ENCODE assay signal across 30 cellular contexts in the genomic region with DNA sequence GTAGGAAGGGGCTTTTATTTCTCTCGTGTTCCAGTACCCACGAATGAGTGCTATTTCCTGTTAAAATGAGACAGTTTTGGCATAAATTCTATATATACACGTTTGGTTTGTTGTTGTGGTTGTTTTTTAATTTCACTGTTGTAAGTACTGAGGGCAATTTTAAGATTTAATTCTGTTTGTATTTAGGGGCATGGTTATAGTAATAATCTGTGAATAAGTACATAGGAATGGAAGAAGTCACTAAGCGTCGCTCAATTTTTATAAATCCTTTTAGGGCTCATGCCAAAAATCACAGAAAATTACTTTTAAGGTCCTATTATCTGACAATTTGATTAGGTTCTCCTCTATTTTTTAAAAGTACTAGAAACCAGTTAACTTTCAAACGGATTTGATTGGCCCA.
DNase-seq lines count a peak whose midpoint lies in the region; ATAC-seq, FAIRE-seq and TF ChIP-seq lines count a peak whose summit lies in the region.
"Had no signal": no experiment of that assay in that cellular context is flagged by ENCODE, and none has a peak within 500 bp of the region (broad histone marks: within the 10 kb centered on the region; RNA-seq: fewer than 3 reads in every experiment).

No MANE protein-coding gene starts in this region.

- H3K4me3 Mint-ChIP-seq in HFFc6, result peak overlapping the region; percentile 56; the same call in 1 of the 2 replicates
- no peak overlapping the region for H3K4me3 Mint-ChIP-seq in chondrocyte (ENCODE audit: unreplicated experiment)
- no peak overlapping the region for H3K4me3 Mint-ChIP-seq in Calu3 (ENCODE audit: low read depth, unreplicated experiment)
- H3K4me3 Mint-ChIP-seq: B cell; CD8-positive, alpha-beta memory T cell; natural killer cell treated with Interleukin-12 subunit alpha and Interleukin-12 subunit beta and Interleukin-15 and Interleukin-18, amount 100 ng/mL, for 72 hours; stimulated activated naive B cell treated with anti-CD40 and anti-IgM and Interleukin-4, amounts not matched to agents 10 μg/mL and 1 μg/mL and 100 μg/mL, for 72 hours; T-helper 1 cell treated with Interleukin-12 subunit alpha and Interleukin-12 subunit beta and Interleukin-4 antibody, amounts not matched to agents 30 μg/mL and 1 μg/mL, for 36 hours had no signal

- no peak for FAIRE-seq in A549 (lab: Jason Lieb, UNC)
- FAIRE-seq: A204.1, kidney had no signal

- H3K27ac Mint-ChIP-seq in HFFc6 (peak overlapping the region; percentile 65), chondrocyte (ENCODE audit: unreplicated experiment) (peak overlapping the region; percentile 81), Calu3 (ENCODE audit: unreplicated experiment) (no peak overlapping the region)
- H3K27ac Mint-ChIP-seq: B cell; natural killer cell treated with Interleukin-12 subunit alpha and Interleukin-12 subunit beta and Interleukin-15 and Interleukin-18, amount 100 ng/mL, for 72 hours; stimulated activated naive B cell treated with anti-CD40 and anti-IgM and Interleukin-4, amounts not matched to agents 10 μg/mL and 1 μg/mL and 100 μg/mL, for 72 hours; T-helper 1 cell treated with Interleukin-12 subunit alpha and Interleukin-12 subunit beta and Interleukin-4 antibody, amounts not matched to agents 30 μg/mL and 1 μg/mL, for 36 hours had no signal

- intact Hi-C loops in Calu3 (cut with micrococcal nuclease; ENCODE audit: unreplicated experiment), result no loop called here

- WGBS in A549 (ENCODE audit: missing lambda C conversion rate), result 17% methylated on average over 6 of the region's 6 CpGs

- peaks cover 1% of the 10 kb centered on the region; the same call in 1 of the 2 replicates for H3K27me3 Mint-ChIP-seq in HFFc6 (ENCODE audit: insufficient read depth)
- H3K27me3 Mint-ChIP-seq in chondrocyte (ENCODE audit: low read depth), result no peaks in the 10 kb centered on the region
- peaks cover 13% of the 10 kb centered on the region for H3K27me3 Mint-ChIP-seq in Calu3 (ENCODE audit: unreplicated experiment)

- DNase-seq in A549 (ENCODE audit: low read depth in 1 of 2, low spot score in 1 of 2), result no peak
- peak; percentile 42 for DNase-seq in HFFc6
- no peak for DNase-seq in chondrocyte (ENCODE audit: low spot score)
- DNase-seq in lung microvascular endothelial cell (ENCODE audit: low read depth in 2 of 2), result peak; percentile 12 to 28
- DNase-seq in Calu3, result no peak
- no peak for DNase-seq in Ammon's horn (ENCODE audit: low spot score)
- DNase-seq in activated CD8-positive, alpha-beta memory T cell treated with anti-CD3 and anti-CD28 coated beads, Interleukin-2, amount 50 U/mL, for 4 hours, result no peak
- DNase-seq: activated naive CD4-positive, alpha-beta T cell; body of pancreas; CD8-positive, alpha-beta memory T cell; cerebellar nuclear complex; foreskin keratinocyte; GDM1; heart right ventricle; kidney; NCI-H1417; NCI-H2029; NCI-H524; occipital lobe; OCI-M1; stimulated activated naive B cell treated with anti-CD40 and anti-IgM and Interleukin-4, amounts not matched to agents 10 μg/mL and 1 μg/mL and 100 μg/mL, for 72 hours; substantia nigra; upper lobe of left lung had no signal

- no peak for TF ChIP-seq POLR2A in A549 (IDR thresholded peaks at IDR 0.05; ENCODE audit: low read length)

- H3K4me1 Mint-ChIP-seq in HFFc6 (ENCODE audit: low read depth), result peaks cover 17% of the 10 kb centered on the region
- peaks cover 6% of the 10 kb centered on the region for H3K4me1 Mint-ChIP-seq in chondrocyte (ENCODE audit: low read depth)
- H3K4me1 Mint-ChIP-seq in Calu3 (ENCODE audit: low read depth, unreplicated experiment), result no peaks in the 10 kb centered on the region
- H3K4me1 Mint-ChIP-seq: B cell; CD8-positive, alpha-beta memory T cell; stimulated activated naive B cell treated with anti-CD40 and anti-IgM and Interleukin-4, amounts not matched to agents 10 μg/mL and 1 μg/mL and 100 μg/mL, for 72 hours had no signal

- H3K4me1 ChIP-seq in A549, result peaks cover 20% of the 10 kb centered on the region
- H3K4me1 ChIP-seq: body of pancreas, HAP-1, heart right ventricle, upper lobe of left lung had no signal

- TF ChIP-seq EP300 in A549 (IDR thresholded peaks at IDR 0.05), result no peak

- no TSS peak for BruUV-seq in Calu3 (replicated peaks; lab: Mats Ljungman, UMichigan)

- H3K4me2 ChIP-seq in A549, result peak overlapping the region; percentile 44; the same call in 2 of the 3 replicates

- H3K9me3 ChIP-seq in A549, result no peaks in the 10 kb centered on the region
- H3K9me3 ChIP-seq: body of pancreas, HAP-1, heart right ventricle, upper lobe of left lung had no signal

- no peak overlapping the region for H3K4me3 ChIP-seq in A549
- H3K4me3 ChIP-seq: body of pancreas, HAP-1, heart right ventricle, SK-N-MC, upper lobe of left lung had no signal

- no peak for TF ChIP-seq RAD21 in A549 (conservative IDR thresholded peaks at IDR 0.05 in 1 of 2, IDR thresholded peaks at IDR 0.05 in 1 of 2)

- no peak for TF ChIP-seq CTCF in A549 (IDR thresholded peaks at IDR 0.05)
- TF ChIP-seq CTCF in HFFc6 (IDR thresholded peaks at IDR 0.05), result no peak
- TF ChIP-seq CTCF in chondrocyte (IDR thresholded peaks at IDR 0.05), result no peak
- no peak for TF ChIP-seq CTCF in Calu3 (IDR thresholded peaks at IDR 0.05; ENCODE audit: unreplicated experiment)

- CTCF ChIA-PET in A549 (lab: Yijun Ruan, JAX) (interaction anchor here (1.2 kb wide), 1 partner anchor 17 kb away, joined by 3 read pairs; no protein-coding TSS in a partner anchor), Calu3 (lab: Charles Lee) (no interaction called here)

- H3K36me3 Mint-ChIP-seq in HFFc6 (ENCODE audit: low read depth) (peaks cover 4% of the 10 kb centered on the region; the same call in 1 of the 2 replicates), chondrocyte (ENCODE audit: low read depth) (no peaks in the 10 kb centered on the region), Calu3 (ENCODE audit: insufficient read depth, unreplicated experiment) (no peaks in the 10 kb centered on the region)
- H3K36me3 Mint-ChIP-seq: CD8-positive, alpha-beta memory T cell; natural killer cell treated with Interleukin-12 subunit alpha and Interleukin-12 subunit beta and Interleukin-15 and Interleukin-18, amount 100 ng/mL, for 72 hours; stimulated activated naive B cell treated with anti-CD40 and anti-IgM and Interleukin-4, amounts not matched to agents 10 μg/mL and 1 μg/mL and 100 μg/mL, for 72 hours had no signal

- H3K27ac ChIP-seq in A549, result no peak overlapping the region
- H3K27ac ChIP-seq: body of pancreas, foreskin keratinocyte, heart right ventricle, SK-N-MC, upper lobe of left lung had no signal

- ATAC-seq in A549 (no peak), GM19467 (IDR thresholded peaks at IDR 0.05; ENCODE audit: unreplicated experiment) (no peak)
- ATAC-seq: body of pancreas; heart right ventricle; natural killer cell treated with Interleukin-12 subunit alpha and Interleukin-12 subunit beta and Interleukin-15 and Interleukin-18, amount 100 ng/mL, for 72 hours; stimulated activated naive B cell treated with anti-CD40 and anti-IgM and Interleukin-4, amounts not matched to agents 10 μg/mL and 1 μg/mL and 100 μg/mL, for 72 hours had no signal

- POLR2A ChIA-PET in A549 (lab: Yijun Ruan, JAX), result no interaction called here

- no peaks in the 10 kb centered on the region for H3K9me3 Mint-ChIP-seq in HFFc6
- no peaks in the 10 kb centered on the region for H3K9me3 Mint-ChIP-seq in chondrocyte (ENCODE audit: low read depth)
- no peaks in the 10 kb centered on the region for H3K9me3 Mint-ChIP-seq in Calu3 (ENCODE audit: low read depth, unreplicated experiment)
- H3K9me3 Mint-ChIP-seq: CD8-positive, alpha-beta memory T cell; natural killer cell treated with Interleukin-12 subunit alpha and Interleukin-12 subunit beta and Interleukin-15 and Interleukin-18, amount 100 ng/mL, for 72 hours; stimulated activated naive B cell treated with anti-CD40 and anti-IgM and Interleukin-4, amounts not matched to agents 10 μg/mL and 1 μg/mL and 100 μg/mL, for 72 hours; T-helper 1 cell treated with Interleukin-12 subunit alpha and Interleukin-12 subunit beta and Interleukin-4 antibody, amounts not matched to agents 30 μg/mL and 1 μg/mL, for 36 hours had no signal

TF ChIP-seq in A549, 52 proteins besides CTCF, POLR2A, EP300 and RAD21:
- TF ChIP-seq NFE2L2 (conservative IDR thresholded peaks at IDR 0.05; ENCODE audit: low read length) (no peak), SMC3 (IDR thresholded peaks at IDR 0.05) (no peak), FOXS1 (CRISPR knock-in tag; IDR thresholded peaks at IDR 0.05) (no peak), HOXB13 (CRISPR knock-in tag; IDR thresholded peaks at IDR 0.05; ENCODE audit: low read depth) (no peak), NPAS2 (CRISPR knock-in tag; IDR thresholded peaks at IDR 0.05; ENCODE audit: borderline replicate concordance) (no peak), RNF2 (IDR thresholded peaks at IDR 0.05; ENCODE audit: borderline replicate concordance, low read depth) (no peak), KDM1A (IDR thresholded peaks at IDR 0.05; ENCODE audit: low read depth) (no peak)
- TF ChIP-seq, protein P1, sequence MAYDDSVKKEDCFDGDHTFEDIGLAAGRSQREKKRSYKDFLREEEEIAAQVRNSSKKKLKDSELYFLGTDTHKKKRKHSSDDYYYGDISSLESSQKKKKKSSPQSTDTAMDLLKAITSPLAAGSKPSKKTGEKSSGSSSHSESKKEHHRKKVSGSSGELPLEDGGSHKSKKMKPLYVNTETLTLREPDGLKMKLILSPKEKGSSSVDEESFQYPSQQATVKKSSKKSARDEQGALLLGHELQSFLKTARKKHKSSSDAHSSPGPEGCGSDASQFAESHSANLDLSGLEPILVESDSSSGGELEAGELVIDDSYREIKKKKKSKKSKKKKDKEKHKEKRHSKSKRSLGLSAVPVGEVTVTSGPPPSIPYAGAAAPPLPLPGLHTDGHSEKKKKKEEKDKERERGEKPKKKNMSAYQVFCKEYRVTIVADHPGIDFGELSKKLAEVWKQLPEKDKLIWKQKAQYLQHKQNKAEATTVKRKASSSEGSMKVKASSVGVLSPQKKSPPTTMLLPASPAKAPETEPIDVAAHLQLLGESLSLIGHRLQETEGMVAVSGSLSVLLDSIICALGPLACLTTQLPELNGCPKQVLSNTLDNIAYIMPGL (CRISPR knock-in tag; IDR thresholded peaks at IDR 0.05; ENCODE audit: borderline replicate concordance), result no peak

Comparison
In these comparisons a context has a peak if more than half of its experiments do, and no peak if none do; other contexts are left out.
1. DNase-seq: peak in HFFc6 (single experiment) and lung microvascular endothelial cell (2 of 2); none in A549 (0 of 2), chondrocyte (single experiment), Calu3 (single experiment), Ammon's horn (single experiment) and activated CD8-positive, alpha-beta memory T cell treated with anti-CD3 and anti-CD28 coated beads, Interleukin-2, amount 50 U/mL, for 4 hours (single experiment).